Comparison of ENCODE assay signal across 1 cellular context in the genomic region with DNA sequence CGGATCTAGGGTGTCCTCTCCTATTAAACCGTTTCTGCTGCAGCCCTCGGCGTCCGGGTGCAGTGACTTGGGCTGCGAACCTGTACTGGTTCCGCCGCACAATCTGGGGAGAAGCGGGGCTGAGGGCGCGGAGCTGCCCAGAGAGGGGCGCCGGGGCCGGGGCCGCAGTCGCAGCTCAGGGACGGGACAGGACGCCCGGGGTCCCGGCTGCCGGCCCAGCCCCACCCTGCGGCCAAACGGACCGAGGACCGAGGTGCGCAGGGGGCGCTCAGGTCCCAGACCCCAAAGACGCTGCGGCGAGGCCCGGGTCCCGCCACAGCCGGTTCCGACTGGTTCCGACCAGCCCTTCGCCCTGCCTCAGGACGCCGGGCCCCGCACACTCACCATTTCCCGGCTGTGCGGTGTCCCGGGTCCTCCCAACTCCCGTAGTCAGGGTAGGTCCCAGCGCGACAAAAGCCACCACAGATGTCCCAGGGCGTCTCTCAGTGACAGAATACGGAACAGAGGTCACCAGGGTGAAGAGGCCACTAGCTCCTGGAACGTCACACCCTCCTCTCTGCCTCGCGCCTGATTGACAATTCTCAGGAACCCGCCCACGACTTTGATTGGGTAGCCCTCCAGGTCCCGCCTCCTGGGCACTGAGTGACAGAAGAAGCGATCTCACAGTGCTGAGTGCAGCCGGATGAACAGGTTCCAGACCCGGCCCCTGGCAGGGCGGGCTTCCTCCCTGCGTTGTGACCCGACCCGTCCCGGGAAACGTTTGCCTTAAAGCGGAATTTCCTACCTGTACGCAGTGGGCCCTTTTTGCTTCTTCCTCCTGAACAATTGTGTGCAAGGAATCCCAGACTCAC.
TF ChIP-seq lines count a peak whose summit lies in the region.

TSS of gene ZNF44 (minus strand) at position 576 of the 851 bp plus-strand sequence. CDS start at position 387, 189 bp downstream.

TF ChIP-seq in HepG2, 621 proteins besides CTCF, POLR2A, EP300 and RAD21 (continued from another document and continues in another):
- TF ChIP-seq MLXIP (CRISPR knock-in tag; IDR thresholded peaks at IDR 0.05; ENCODE audit: borderline replicate concordance) (no peak), ZNF747 (CRISPR knock-in tag; IDR thresholded peaks at IDR 0.05; ENCODE audit: borderline replicate concordance) (peak; percentile 49; the same call in 1 of the 2 replicates), TFDP1 (CRISPR knock-in tag; IDR thresholded peaks at IDR 0.05; ENCODE audit: borderline replicate concordance) (no peak), ZNF550 (CRISPR knock-in tag; IDR thresholded peaks at IDR 0.05; ENCODE audit: borderline replicate concordance) (no peak), FOXJ3 (CRISPR knock-in tag; IDR thresholded peaks at IDR 0.05; ENCODE audit: borderline replicate concordance) (no peak), SP140L (CRISPR knock-in tag; IDR thresholded peaks at IDR 0.05; ENCODE audit: borderline replicate concordance) (no peak), NBN (conservative IDR thresholded peaks at IDR 0.05) (no peak), SAFB2 (CRISPR knock-in tag; IDR thresholded peaks at IDR 0.05; ENCODE audit: borderline replicate concordance, low read depth) (no peak), NR2C2 (CRISPR knock-in tag; IDR thresholded peaks at IDR 0.05; ENCODE audit: borderline replicate concordance) (peak; percentile 88), ZNF709 (CRISPR knock-in tag; IDR thresholded peaks at IDR 0.05) (no peak), ZNF773 (CRISPR knock-in tag; IDR thresholded peaks at IDR 0.05; ENCODE audit: borderline replicate concordance) (peak; percentile 75; the same call in 1 of the 2 replicates), HOXD1 (CRISPR knock-in tag; IDR thresholded peaks at IDR 0.05) (peak; percentile 54; the same call in 1 of the 2 replicates), SMARCC2 (IDR thresholded peaks at IDR 0.05) (no peak), THYN1 (CRISPR knock-in tag; IDR thresholded peaks at IDR 0.05; ENCODE audit: borderline replicate concordance, low read depth) (0 out of 2 replicates have a peak, but pooled peaks have one; percentile 10), CBFB (CRISPR knock-in tag; IDR thresholded peaks at IDR 0.05) (0 out of 2 replicates have a peak, but pooled peaks have one; percentile 18), YEATS2 (CRISPR knock-in tag; IDR thresholded peaks at IDR 0.05; ENCODE audit: borderline replicate concordance) (no peak), ELF4 (CRISPR knock-in tag; IDR thresholded peaks at IDR 0.05; ENCODE audit: borderline replicate concordance) (no peak), U2AF2 (IDR thresholded peaks at IDR 0.05; ENCODE audit: low read depth, low read length) (no peak), KDM2A (CRISPR knock-in tag; IDR thresholded peaks at IDR 0.05; ENCODE audit: borderline replicate concordance, low read depth) (peak; percentile 77), NR3C1 (CRISPR knock-in tag; IDR thresholded peaks at IDR 0.05) (no peak), ZNF234 (CRISPR knock-in tag; conservative IDR thresholded peaks at IDR 0.05) (no peak), SKI (IDR thresholded peaks at IDR 0.05; ENCODE audit: partially characterized antibody) (peak; percentile 24), PPARG (CRISPR knock-in tag; conservative IDR thresholded peaks at IDR 0.05) (peak; percentile 87), CENPBD1 (CRISPR knock-in tag; IDR thresholded peaks at IDR 0.05; ENCODE audit: borderline replicate concordance, low read depth) (no peak), ZNF891 (CRISPR knock-in tag; IDR thresholded peaks at IDR 0.05) (peak; percentile 41; the same call in 1 of the 2 replicates), STAT6 (CRISPR knock-in tag; IDR thresholded peaks at IDR 0.05; ENCODE audit: borderline replicate concordance) (no peak), NAIF1 (CRISPR knock-in tag; IDR thresholded peaks at IDR 0.05; ENCODE audit: borderline replicate concordance) (no peak), NPAS2 (CRISPR knock-in tag; IDR thresholded peaks at IDR 0.05; ENCODE audit: borderline replicate concordance) (no peak), ZNF777 (CRISPR knock-in tag; IDR thresholded peaks at IDR 0.05) (peak; percentile 46)
- TF ChIP-seq, protein P1, sequence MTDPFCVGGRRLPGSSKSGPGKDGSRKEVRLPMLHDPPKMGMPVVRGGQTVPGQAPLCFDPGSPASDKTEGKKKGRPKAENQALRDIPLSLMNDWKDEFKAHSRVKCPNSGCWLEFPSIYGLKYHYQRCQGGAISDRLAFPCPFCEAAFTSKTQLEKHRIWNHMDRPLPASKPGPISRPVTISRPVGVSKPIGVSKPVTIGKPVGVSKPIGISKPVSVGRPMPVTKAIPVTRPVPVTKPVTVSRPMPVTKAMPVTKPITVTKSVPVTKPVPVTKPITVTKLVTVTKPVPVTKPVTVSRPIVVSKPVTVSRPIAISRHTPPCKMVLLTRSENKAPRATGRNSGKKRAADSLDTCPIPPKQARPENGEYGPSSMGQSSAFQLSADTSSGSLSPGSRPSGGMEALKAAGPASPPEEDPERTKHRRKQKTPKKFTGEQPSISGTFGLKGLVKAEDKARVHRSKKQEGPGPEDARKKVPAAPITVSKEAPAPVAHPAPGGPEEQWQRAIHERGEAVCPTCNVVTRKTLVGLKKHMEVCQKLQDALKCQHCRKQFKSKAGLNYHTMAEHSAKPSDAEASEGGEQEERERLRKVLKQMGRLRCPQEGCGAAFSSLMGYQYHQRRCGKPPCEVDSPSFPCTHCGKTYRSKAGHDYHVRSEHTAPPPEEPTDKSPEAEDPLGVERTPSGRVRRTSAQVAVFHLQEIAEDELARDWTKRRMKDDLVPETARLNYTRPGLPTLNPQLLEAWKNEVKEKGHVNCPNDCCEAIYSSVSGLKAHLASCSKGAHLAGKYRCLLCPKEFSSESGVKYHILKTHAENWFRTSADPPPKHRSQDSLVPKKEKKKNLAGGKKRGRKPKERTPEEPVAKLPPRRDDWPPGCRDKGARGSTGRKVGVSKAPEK (CRISPR knock-in tag; IDR thresholded peaks at IDR 0.05; ENCODE audit: borderline replicate concordance): peak; percentile 47; the same call in 1 of the 2 replicates
- TF ChIP-seq, protein P2, sequence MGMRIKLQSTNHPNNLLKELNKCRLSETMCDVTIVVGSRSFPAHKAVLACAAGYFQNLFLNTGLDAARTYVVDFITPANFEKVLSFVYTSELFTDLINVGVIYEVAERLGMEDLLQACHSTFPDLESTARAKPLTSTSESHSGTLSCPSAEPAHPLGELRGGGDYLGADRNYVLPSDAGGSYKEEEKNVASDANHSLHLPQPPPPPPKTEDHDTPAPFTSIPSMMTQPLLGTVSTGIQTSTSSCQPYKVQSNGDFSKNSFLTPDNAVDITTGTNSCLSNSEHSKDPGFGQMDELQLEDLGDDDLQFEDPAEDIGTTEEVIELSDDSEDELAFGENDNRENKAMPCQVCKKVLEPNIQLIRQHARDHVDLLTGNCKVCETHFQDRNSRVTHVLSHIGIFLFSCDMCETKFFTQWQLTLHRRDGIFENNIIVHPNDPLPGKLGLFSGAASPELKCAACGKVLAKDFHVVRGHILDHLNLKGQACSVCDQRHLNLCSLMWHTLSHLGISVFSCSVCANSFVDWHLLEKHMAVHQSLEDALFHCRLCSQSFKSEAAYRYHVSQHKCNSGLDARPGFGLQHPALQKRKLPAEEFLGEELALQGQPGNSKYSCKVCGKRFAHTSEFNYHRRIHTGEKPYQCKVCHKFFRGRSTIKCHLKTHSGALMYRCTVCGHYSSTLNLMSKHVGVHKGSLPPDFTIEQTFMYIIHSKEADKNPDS (CRISPR knock-in tag; IDR thresholded peaks at IDR 0.05): 0 out of 2 replicates have a peak, but pooled peaks have one; percentile 11
- TF ChIP-seq, protein P3, sequence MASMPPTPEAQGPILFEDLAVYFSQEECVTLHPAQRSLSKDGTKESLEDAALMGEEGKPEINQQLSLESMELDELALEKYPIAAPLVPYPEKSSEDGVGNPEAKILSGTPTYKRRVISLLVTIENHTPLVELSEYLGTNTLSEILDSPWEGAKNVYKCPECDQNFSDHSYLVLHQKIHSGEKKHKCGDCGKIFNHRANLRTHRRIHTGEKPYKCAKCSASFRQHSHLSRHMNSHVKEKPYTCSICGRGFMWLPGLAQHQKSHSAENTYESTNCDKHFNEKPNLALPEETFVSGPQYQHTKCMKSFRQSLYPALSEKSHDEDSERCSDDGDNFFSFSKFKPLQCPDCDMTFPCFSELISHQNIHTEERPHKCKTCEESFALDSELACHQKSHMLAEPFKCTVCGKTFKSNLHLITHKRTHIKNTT (CRISPR knock-in tag; IDR thresholded peaks at IDR 0.05): no peak
- TF ChIP-seq, protein P4, sequence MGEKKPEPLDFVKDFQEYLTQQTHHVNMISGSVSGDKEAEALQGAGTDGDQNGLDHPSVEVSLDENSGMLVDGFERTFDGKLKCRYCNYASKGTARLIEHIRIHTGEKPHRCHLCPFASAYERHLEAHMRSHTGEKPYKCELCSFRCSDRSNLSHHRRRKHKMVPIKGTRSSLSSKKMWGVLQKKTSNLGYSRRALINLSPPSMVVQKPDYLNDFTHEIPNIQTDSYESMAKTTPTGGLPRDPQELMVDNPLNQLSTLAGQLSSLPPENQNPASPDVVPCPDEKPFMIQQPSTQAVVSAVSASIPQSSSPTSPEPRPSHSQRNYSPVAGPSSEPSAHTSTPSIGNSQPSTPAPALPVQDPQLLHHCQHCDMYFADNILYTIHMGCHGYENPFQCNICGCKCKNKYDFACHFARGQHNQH (CRISPR knock-in tag; IDR thresholded peaks at IDR 0.05): no peak; the same call in 1 of the 2 replicates
- TF ChIP-seq, protein P5, sequence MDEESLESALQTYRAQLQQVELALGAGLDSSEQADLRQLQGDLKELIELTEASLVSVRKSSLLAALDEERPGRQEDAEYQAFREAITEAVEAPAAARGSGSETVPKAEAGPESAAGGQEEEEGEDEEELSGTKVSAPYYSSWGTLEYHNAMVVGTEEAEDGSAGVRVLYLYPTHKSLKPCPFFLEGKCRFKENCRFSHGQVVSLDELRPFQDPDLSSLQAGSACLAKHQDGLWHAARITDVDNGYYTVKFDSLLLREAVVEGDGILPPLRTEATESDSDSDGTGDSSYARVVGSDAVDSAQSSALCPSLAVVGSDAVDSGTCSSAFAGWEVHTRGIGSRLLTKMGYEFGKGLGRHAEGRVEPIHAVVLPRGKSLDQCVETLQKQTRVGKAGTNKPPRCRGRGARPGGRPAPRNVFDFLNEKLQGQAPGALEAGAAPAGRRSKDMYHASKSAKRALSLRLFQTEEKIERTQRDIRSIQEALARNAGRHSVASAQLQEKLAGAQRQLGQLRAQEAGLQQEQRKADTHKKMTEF (CRISPR knock-in tag; IDR thresholded peaks at IDR 0.05): no peak; the same call in 1 of the 2 replicates
- TF ChIP-seq, protein P6, sequence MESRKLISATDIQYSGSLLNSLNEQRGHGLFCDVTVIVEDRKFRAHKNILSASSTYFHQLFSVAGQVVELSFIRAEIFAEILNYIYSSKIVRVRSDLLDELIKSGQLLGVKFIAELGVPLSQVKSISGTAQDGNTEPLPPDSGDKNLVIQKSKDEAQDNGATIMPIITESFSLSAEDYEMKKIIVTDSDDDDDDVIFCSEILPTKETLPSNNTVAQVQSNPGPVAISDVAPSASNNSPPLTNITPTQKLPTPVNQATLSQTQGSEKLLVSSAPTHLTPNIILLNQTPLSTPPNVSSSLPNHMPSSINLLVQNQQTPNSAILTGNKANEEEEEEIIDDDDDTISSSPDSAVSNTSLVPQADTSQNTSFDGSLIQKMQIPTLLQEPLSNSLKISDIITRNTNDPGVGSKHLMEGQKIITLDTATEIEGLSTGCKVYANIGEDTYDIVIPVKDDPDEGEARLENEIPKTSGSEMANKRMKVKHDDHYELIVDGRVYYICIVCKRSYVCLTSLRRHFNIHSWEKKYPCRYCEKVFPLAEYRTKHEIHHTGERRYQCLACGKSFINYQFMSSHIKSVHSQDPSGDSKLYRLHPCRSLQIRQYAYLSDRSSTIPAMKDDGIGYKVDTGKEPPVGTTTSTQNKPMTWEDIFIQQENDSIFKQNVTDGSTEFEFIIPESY (CRISPR knock-in tag; IDR thresholded peaks at IDR 0.05): no peak
